11 cellular contexts compared by ENCODE assay signal in the genomic region with DNA sequence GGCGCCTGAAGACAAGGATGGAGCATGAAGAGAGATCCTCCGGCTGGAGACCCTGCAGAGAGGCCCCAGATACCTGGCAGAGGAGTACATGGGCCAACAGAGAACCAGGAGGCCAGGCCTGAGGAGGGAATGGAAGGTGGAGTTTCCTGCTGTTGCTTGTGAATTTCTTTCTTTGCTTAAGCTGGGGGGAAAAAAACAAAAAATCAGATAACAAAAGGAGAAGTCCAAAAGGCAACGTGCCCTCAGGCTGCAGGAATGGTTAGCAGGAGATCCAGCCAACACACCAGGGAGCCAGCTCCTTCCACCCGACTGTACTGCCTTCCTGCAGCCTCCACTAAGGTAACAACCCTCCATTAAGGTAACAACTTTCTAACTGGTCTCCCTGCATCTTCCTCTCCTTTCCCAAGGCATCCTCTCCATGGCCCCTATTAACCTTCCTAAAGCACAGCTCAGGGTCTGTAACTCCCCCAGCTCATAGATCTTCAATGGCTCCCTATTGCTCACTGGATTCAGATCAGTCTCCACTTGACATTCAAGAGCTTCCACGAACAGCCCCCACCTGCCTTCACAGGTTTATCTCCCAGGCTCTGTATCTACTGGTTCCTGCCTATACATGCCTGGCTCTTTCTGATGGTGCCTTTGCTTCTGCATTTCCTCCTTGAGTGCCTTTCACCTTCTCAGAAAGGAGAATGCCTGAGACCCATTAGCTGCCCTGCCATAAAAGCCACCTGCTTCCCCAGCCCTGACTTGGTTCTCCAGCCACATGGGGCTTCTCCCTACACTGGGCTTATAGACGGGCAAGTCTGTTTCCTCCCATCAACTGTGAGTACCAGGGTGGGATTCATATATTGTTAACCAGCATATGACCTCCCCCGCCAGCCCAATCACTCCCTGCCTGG. TPM values are rescaled to one million over a fixed set of nuclear protein-coding genes. Genes with fewer than 3 reads are reported as not detected.
DNase-seq lines count a peak whose midpoint lies in the region; ATAC-seq and TF ChIP-seq lines count a peak whose summit lies in the region.
"Had no signal": no experiment of that assay in that cellular context is flagged by ENCODE, and none has a peak within 500 bp of the region (broad histone marks: within the 10 kb centered on the region; RNA-seq: fewer than 3 reads in every experiment).

No MANE protein-coding gene starts in this region.

- H3K4me3 ChIP-seq in WERI-Rb-1 (ENCODE audit: low read depth, low read length) (peak overlapping the region; percentile 13), aorta (ENCODE audit: low read length in 2 of 2) (no peak overlapping the region)
- H3K4me3 ChIP-seq: hepatocyte had no signal

- no peak for TF ChIP-seq CTCF in WERI-Rb-1 (IDR thresholded peaks at IDR 0.05; ENCODE audit: low read depth, low read length)
- TF ChIP-seq CTCF in natural killer cell (IDR thresholded peaks at IDR 0.05), result no peak

- no peak for ATAC-seq in natural killer cell
- ATAC-seq in HG03175 (IDR thresholded peaks at IDR 0.05; ENCODE audit: unreplicated experiment), result no peak
- ATAC-seq in aorta (ENCODE audit: low FRiP score), result no peak

- no peaks in the 10 kb centered on the region for H3K36me3 ChIP-seq in WERI-Rb-1
- no peaks in the 10 kb centered on the region for H3K36me3 ChIP-seq in aorta (ENCODE audit: control insufficient read depth in 1 of 2, insufficient read depth in 2 of 2, low read length in 1 of 2)

- no peaks in the 10 kb centered on the region for H3K36me3 Mint-ChIP-seq in natural killer cell

- peak overlapping the region; percentile 92 for H3K4me3 Mint-ChIP-seq in natural killer cell

- intact Hi-C loops in natural killer cell (cut with micrococcal nuclease), result loop anchor here (5.0 kb wide), 1 partner anchor 66 kb away; no protein-coding TSS in a partner anchor
- intact Hi-C loops in aorta (cut with DNase I), result no loop called here

- DNase-seq in ELF-1 (ENCODE audit: low read depth, low spot score) (peak; percentile 72), KBM-7 (peak; percentile 89), WERI-Rb-1 (peak; percentile 47), natural killer cell (no peak), putamen (ENCODE audit: low spot score) (no peak), aorta (no peak)

- H3K27me3 ChIP-seq in WERI-Rb-1 (ENCODE audit: insufficient read depth, low read depth, severe bottlenecking) (no peaks in the 10 kb centered on the region), aorta (ENCODE audit: control insufficient read depth in 1 of 2, insufficient read depth in 2 of 2, low read length in 1 of 2) (no peaks in the 10 kb centered on the region)

- peak overlapping the region in 1 of 2 donors; percentile 32 for H3K27ac Mint-ChIP-seq in natural killer cell

- H3K27me3 Mint-ChIP-seq in natural killer cell (ENCODE audit: low read depth in 2 of 2), result no peaks in the 10 kb centered on the region

- no peaks in the 10 kb centered on the region for H3K4me1 ChIP-seq in aorta (ENCODE audit: control insufficient read depth in 1 of 2, insufficient read depth in 2 of 2, low read length in 2 of 2)

- H3K27ac ChIP-seq in WERI-Rb-1 (peak overlapping the region; percentile 83), aorta (ENCODE audit: low read depth in 1 of 2, low read length in 2 of 2) (no peak overlapping the region)
- H3K27ac ChIP-seq: hepatocyte had no signal

- H3K9me3 ChIP-seq in WERI-Rb-1 (ENCODE audit: severe bottlenecking) (peaks cover 4% of the 10 kb centered on the region), aorta (ENCODE audit: control insufficient read depth, low read length) (no peaks in the 10 kb centered on the region)
- H3K9me3 ChIP-seq: Caco-2 had no signal

- H3K4me1 Mint-ChIP-seq in natural killer cell, result peaks cover 31 to 33% of the 10 kb centered on the region in 2 donors

- in situ Hi-C loops in KBM-7 (cut with MboI; ENCODE audit: low pct_unique_long_range_greater_than_20kb, low sequenced_read_pairs), result loop anchor here (25.0 kb wide), 1 partner anchor 179 kb away; no protein-coding TSS in a partner anchor

- WGBS in aorta, 2 donors, result 47 to 48% methylated on average over 7 of the region's 7 CpGs

- no peaks in the 10 kb centered on the region for H3K9me3 Mint-ChIP-seq in natural killer cell

RNA-seq across cellular contexts. Expression of a gene that starts 0.7 kb away (rescaled TPM):
- total RNA-seq in natural killer cell (under 1 TPM in 1 of 3 donors, not detected in 2; 0.33 TPM), aorta (under 1 TPM in 1 of 2 donors, not detected in 1; 0.54 TPM)
- not detected for polyA plus RNA-seq in aorta
- total RNA-seq: Caco-2, epithelial cell of proximal tubule, hepatocyte, Right ventricle myocardium inferior had no signal
- polyA plus RNA-seq: hepatocyte had no signal

RNA-seq across cellular contexts. Expression of a gene that starts 15.2 kb away (rescaled TPM):
- total RNA-seq in natural killer cell (10 to 100 TPM in 2 of 3 donors, 1 to 10 TPM in 1; 5.7 to 53.6 (median 15.9) TPM), aorta (10 to 100 TPM in 1 of 2 donors, 1 to 10 TPM in 1; 7.2 to 39.1 TPM)
- polyA plus RNA-seq in aorta, result 1 to 10 TPM; 1.7 to 2.5 TPM
- total RNA-seq: epithelial cell of proximal tubule had no signal

RNA-seq across cellular contexts. Expression of a gene that starts 30.8 kb away (rescaled TPM):
- 10 to 100 TPM; 23.7 to 28.5 (median 28.1) TPM for total RNA-seq in natural killer cell
- total RNA-seq in aorta, result 10 to 100 TPM; 29.6 to 31.6 TPM
- polyA plus RNA-seq in aorta, result 10 to 100 TPM in 1 of 2 donors, 1 to 10 TPM in 1; 1.9 to 50.6 TPM

RNA-seq across cellular contexts. Expression of a gene that starts 33.4 kb away (rescaled TPM):
- total RNA-seq in natural killer cell (1,000 to 10,000 TPM; 1,182 to 1,484 (median 1,482) TPM), aorta (1,000 to 10,000 TPM; 1,206 to 1,264 TPM)
- 1,000 to 10,000 TPM; 2,950 to 3,759 TPM for polyA plus RNA-seq in aorta

RNA-seq across cellular contexts. Expression of a gene that starts 59.1 kb away (rescaled TPM):
- total RNA-seq in natural killer cell (not detected), aorta (10 to 100 TPM; 29.2 to 53.3 TPM)
- polyA plus RNA-seq in aorta, result 1 to 10 TPM; 2.0 to 4.7 TPM
- total RNA-seq: epithelial cell of proximal tubule, hepatocyte had no signal

Comparison
In these comparisons a context has a peak if more than half of its experiments do, and no peak if none do; other contexts are left out.
1. DNase-seq: peak in ELF-1 (single experiment), KBM-7 (single experiment) and WERI-Rb-1 (single experiment); none in natural killer cell (single experiment), putamen (single experiment) and aorta (0 of 2).